Comparison of ENCODE assay signal across 1 cellular context in genomic region chr1:27349784-27350672, GRCh38.
TF ChIP-seq lines count a peak whose summit lies in the region.

No MANE protein-coding gene starts in this region.

TF ChIP-seq in HEK293, 187 proteins besides CTCF, POLR2A, EP300 and RAD21:
- TF ChIP-seq ZBTB26 (tag by site-specific recombination; optimal IDR thresholded peaks at IDR 0.05) (peak; percentile 68), ZFHX2 (tag by site-specific recombination; conservative IDR thresholded peaks at IDR 0.05) (peak; percentile 47), SP2 (tag by site-specific recombination; IDR thresholded peaks at IDR 0.05) (peak; percentile 42; the same call in 1 of the 2 replicates), ZNF549 (tag by site-specific recombination; IDR thresholded peaks at IDR 0.05) (no peak), ZNF596 (tag by site-specific recombination; IDR thresholded peaks at IDR 0.05) (no peak), ZNF223 (tag by site-specific recombination; IDR thresholded peaks at IDR 0.05) (no peak), KLF17 (tag by site-specific recombination; IDR thresholded peaks at IDR 0.05) (0 out of 2 replicates have a peak, but pooled peaks have one; percentile 4)
